ENCODE assay signal across 15 cellular contexts in the genomic region with DNA sequence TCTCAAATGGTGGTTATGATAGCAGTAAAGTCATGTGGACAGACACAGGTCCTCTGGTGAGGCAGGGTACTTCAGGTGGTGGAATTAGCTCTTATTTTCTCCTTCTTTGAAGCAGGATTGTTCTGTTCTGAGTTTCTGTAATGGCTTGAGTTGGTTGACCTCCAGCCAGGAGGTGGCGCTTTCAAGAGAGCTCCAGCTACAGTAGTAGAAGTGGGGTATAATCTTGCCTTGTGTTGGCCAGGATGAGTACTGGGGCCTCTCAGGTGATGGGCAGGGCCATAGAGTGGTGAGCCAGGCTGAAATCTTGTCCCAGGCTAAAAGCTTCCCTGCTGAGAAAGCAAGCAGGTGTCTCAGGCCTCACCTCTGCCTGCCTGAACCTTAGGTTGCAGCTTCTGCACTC.
"Had no signal": no experiment of that assay in that cellular context is flagged by ENCODE, and none has a peak within 500 bp of the region (broad histone marks: within the 10 kb centered on the region; RNA-seq: fewer than 3 reads in every experiment).

No MANE protein-coding gene starts in this region.

- H3K27ac ChIP-seq: esophagus squamous epithelium, hepatocyte, ovary, sigmoid colon, spleen, suprapubic skin had no signal

- H3K9me3 Mint-ChIP-seq: activated naive CD4-positive, alpha-beta T cell treated with anti-CD3 and anti-CD28 coated beads, Interleukin-2, amount 10 ng/mL, durations not matched to agents 7 days and 5 days; activated T-cell treated with anti-CD3 and anti-CD28 coated beads, Interleukin-2, amount 50 U/mL, for 24 hours; stimulated activated naive CD8-positive, alpha-beta T cell treated with anti-CD3 and anti-CD28 coated beads, Interleukin-15, Interleukin-2, amounts not matched to agents 100 ng/mL and 50 ng/mL, for 24 hours had no signal

- H3K4me3 Mint-ChIP-seq: activated naive CD4-positive, alpha-beta T cell treated with anti-CD3 and anti-CD28 coated beads, Interleukin-2, amount 10 ng/mL, durations not matched to agents 7 days and 5 days; activated T-cell treated with anti-CD3 and anti-CD28 coated beads, Interleukin-2, amount 50 U/mL, for 24 hours; stimulated activated naive CD8-positive, alpha-beta T cell treated with anti-CD3 and anti-CD28 coated beads, Interleukin-15, Interleukin-2, amounts not matched to agents 100 ng/mL and 50 ng/mL, for 24 hours had no signal

- H3K4me1 ChIP-seq: esophagus squamous epithelium, sigmoid colon, spleen, suprapubic skin had no signal

- H3K4me2 ChIP-seq: hepatocyte had no signal

- H3K79me2 ChIP-seq: hepatocyte had no signal

- H3K4me1 Mint-ChIP-seq: activated naive CD4-positive, alpha-beta T cell treated with anti-CD3 and anti-CD28 coated beads, Interleukin-2, amount 10 ng/mL, durations not matched to agents 7 days and 5 days had no signal

- DNase-seq: activated CD4-positive, alpha-beta T cell treated with anti-CD3 and anti-CD28 coated beads, Interleukin-2, amount 50 U/mL, for 48 hours; activated CD4-positive, CD25-positive, alpha-beta regulatory T cell treated with anti-CD3 and anti-CD28 coated beads, Interleukin-2, amount 50 U/mL, for 72 hours; activated naive CD4-positive, alpha-beta T cell treated with anti-CD3 and anti-CD28 coated beads, Interleukin-2, amount 10 ng/mL, durations not matched to agents 7 days and 5 days; activated T-cell treated with anti-CD3 and anti-CD28 coated beads, Interleukin-2, amount 50 U/mL, for 24 hours; esophagus squamous epithelium; islet precursor cell; ovary; sigmoid colon; spleen; trophoblast cell had no signal

- H3K36me3 Mint-ChIP-seq: activated naive CD4-positive, alpha-beta T cell treated with anti-CD3 and anti-CD28 coated beads, Interleukin-2, amount 10 ng/mL, durations not matched to agents 7 days and 5 days had no signal

- H3K27me3 ChIP-seq: esophagus squamous epithelium, hepatocyte, ovary, sigmoid colon, spleen, suprapubic skin had no signal

- H3K9me3 ChIP-seq: esophagus squamous epithelium, ovary, suprapubic skin had no signal

- H3K36me3 ChIP-seq: esophagus squamous epithelium, ovary, sigmoid colon, spleen, suprapubic skin had no signal

- H3K27me3 Mint-ChIP-seq: activated naive CD4-positive, alpha-beta T cell treated with anti-CD3 and anti-CD28 coated beads, Interleukin-2, amount 10 ng/mL, durations not matched to agents 7 days and 5 days had no signal

- H3K27ac Mint-ChIP-seq: activated naive CD4-positive, alpha-beta T cell treated with anti-CD3 and anti-CD28 coated beads, Interleukin-2, amount 10 ng/mL, durations not matched to agents 7 days and 5 days; activated T-cell treated with anti-CD3 and anti-CD28 coated beads, Interleukin-2, amount 50 U/mL, for 24 hours; stimulated activated naive CD8-positive, alpha-beta T cell treated with anti-CD3 and anti-CD28 coated beads, Interleukin-15, Interleukin-2, amounts not matched to agents 100 ng/mL and 50 ng/mL, for 24 hours had no signal

- H2AFZ ChIP-seq: hepatocyte had no signal

- H3K4me3 ChIP-seq: esophagus squamous epithelium, hepatocyte, ovary, sigmoid colon, spleen, suprapubic skin had no signal

- FAIRE-seq: astrocyte, endometrium had no signal
